In genomic region chr5:171323007-171323406, GRCh38 we compare ENCODE assay signal across 9 cellular contexts. TPM values are rescaled to one million over a fixed set of nuclear protein-coding genes. Genes with fewer than 3 reads are reported as not detected.
"Had no signal": no experiment of that assay in that cellular context is flagged by ENCODE, and none has a peak within 500 bp of the region (broad histone marks: within the 10 kb centered on the region; RNA-seq: fewer than 3 reads in every experiment).

No MANE protein-coding gene starts in this region.

- H3K27ac ChIP-seq: GM23248 had no signal

- DNase-seq: GM23248, GOT3, H9, HCEC 1CT, KG1 had no signal

- ATAC-seq: K562 had no signal

- FAIRE-seq: H54, HTR-8/SVneo, K562 had no signal

- H3K9me3 Mint-ChIP-seq: H9 had no signal

- H3K4me3 ChIP-seq: GM23248, K562 had no signal

- H3K9ac ChIP-seq: GM23248 had no signal

- H3K27ac Mint-ChIP-seq: H9 had no signal

- H2AFZ ChIP-seq: GM23248 had no signal

- H3K4me3 Mint-ChIP-seq: H9 had no signal

RNA-seq across cellular contexts. Expression of gene TLX3, which starts 14.0 kb away (rescaled TPM):
- total RNA-seq: GM23248, H9, HT-29, K562 had no signal
- polyA plus RNA-seq: GM23248, K562 had no signal
